In genomic region chr14:77808250-77808649, GRCh38 we compare ENCODE assay signal across 25 cellular contexts.
"Had no signal": no experiment of that assay in that cellular context is flagged by ENCODE, and none has a peak within 500 bp of the region (broad histone marks: within the 10 kb centered on the region; RNA-seq: fewer than 3 reads in every experiment).

No MANE protein-coding gene starts in this region.

- H3K27ac Mint-ChIP-seq: mesothelial cell of epicardium; natural killer cell treated with Interleukin-12 subunit alpha and Interleukin-12 subunit beta and Interleukin-15 and Interleukin-18, amount 100 ng/mL, for 72 hours; stimulated activated naive CD8-positive, alpha-beta T cell treated with anti-CD3 and anti-CD28 coated beads, Interleukin-15, amount 100 ng/mL, for 72 hours had no signal

- DNase-seq: effector memory CD4-positive, alpha-beta T cell; esophagus squamous epithelium; foreskin melanocyte; glutamatergic neuron; heart right ventricle; hippocampal formation; left cardiac atrium; left lung; mesenchymal stem cell; mucosa of descending colon; naive B cell; nucleus accumbens; posterior cingulate gyrus; psoas muscle; right cardiac atrium; sigmoid colon; stimulated activated CD4-positive, alpha-beta T cell treated with anti-CD3 and anti-CD28 coated beads, Interleukin-2, amount 100 ng/mL, for 24 hours; stimulated activated CD4-positive, alpha-beta T cell treated with anti-CD3 and anti-CD28 coated beads, Interleukin-4, amount 100 ng/mL, for 24 hours; stimulated activated naive CD4-positive, alpha-beta T cell; stimulated activated naive CD8-positive, alpha-beta T cell treated with anti-CD3 and anti-CD28 coated beads, Interleukin-15, amount 100 ng/mL, for 72 hours; thyroid gland; trophoblast cell had no signal

- H3K4me3 Mint-ChIP-seq: mesothelial cell of epicardium; naive B cell; natural killer cell treated with Interleukin-12 subunit alpha and Interleukin-12 subunit beta and Interleukin-15 and Interleukin-18, amount 100 ng/mL, for 72 hours; stimulated activated naive CD8-positive, alpha-beta T cell treated with anti-CD3 and anti-CD28 coated beads, Interleukin-15, amount 100 ng/mL, for 72 hours had no signal

- H3K4me1 ChIP-seq: esophagus squamous epithelium, left lung, psoas muscle, sigmoid colon, thyroid gland, vagina had no signal

- H3K4me3 ChIP-seq: esophagus squamous epithelium, heart right ventricle, left lung, mucosa of descending colon, psoas muscle, sigmoid colon, thyroid gland, vagina had no signal

- H3K27me3 Mint-ChIP-seq: naive B cell; natural killer cell treated with Interleukin-12 subunit alpha and Interleukin-12 subunit beta and Interleukin-15 and Interleukin-18, amount 100 ng/mL, for 72 hours; stimulated activated naive CD8-positive, alpha-beta T cell treated with anti-CD3 and anti-CD28 coated beads, Interleukin-15, amount 100 ng/mL, for 72 hours had no signal

- H3K4me1 Mint-ChIP-seq: mesothelial cell of epicardium had no signal

- H3K9me3 Mint-ChIP-seq: mesothelial cell of epicardium; naive B cell; natural killer cell treated with Interleukin-12 subunit alpha and Interleukin-12 subunit beta and Interleukin-15 and Interleukin-18, amount 100 ng/mL, for 72 hours; stimulated activated naive CD8-positive, alpha-beta T cell treated with anti-CD3 and anti-CD28 coated beads, Interleukin-15, amount 100 ng/mL, for 72 hours had no signal

- ATAC-seq: heart right ventricle; left cardiac atrium; left lung; mucosa of descending colon; natural killer cell treated with Interleukin-12 subunit alpha and Interleukin-12 subunit beta and Interleukin-15 and Interleukin-18, amount 100 ng/mL, for 72 hours; psoas muscle; right cardiac atrium; stimulated activated naive CD8-positive, alpha-beta T cell treated with anti-CD3 and anti-CD28 coated beads, Interleukin-15, amount 100 ng/mL, for 72 hours had no signal

- H3K27ac ChIP-seq: esophagus squamous epithelium, heart right ventricle, left lung, psoas muscle, sigmoid colon, thyroid gland, vagina had no signal

- H3K36me3 Mint-ChIP-seq: mesothelial cell of epicardium; naive B cell; natural killer cell treated with Interleukin-12 subunit alpha and Interleukin-12 subunit beta and Interleukin-15 and Interleukin-18, amount 100 ng/mL, for 72 hours had no signal

- H3K27me3 ChIP-seq: esophagus squamous epithelium, heart right ventricle, left lung, sigmoid colon, thyroid gland, vagina had no signal

- H3K9me3 ChIP-seq: esophagus squamous epithelium, heart right ventricle, left lung, mucosa of descending colon, psoas muscle, sigmoid colon, thyroid gland, vagina had no signal

- H3K36me3 ChIP-seq: esophagus squamous epithelium, heart right ventricle, left lung, sigmoid colon, thyroid gland, vagina had no signal
